Comparison of ENCODE assay signal across 14 cellular contexts in genomic region chr4:1708581-1708980, GRCh38. TPM values are rescaled to one million over a fixed set of nuclear protein-coding genes. Genes with fewer than 3 reads are reported as not detected.
A peak's percentile ranks its signal among the peaks of the same experiment; 100 is the strongest.
DNase-seq lines count a peak whose midpoint lies in the region; ATAC-seq and TF ChIP-seq lines count a peak whose summit lies in the region.
"Had no signal": no experiment of that assay in that cellular context is flagged by ENCODE, and none has a peak within 500 bp of the region (broad histone marks: within the 10 kb centered on the region; RNA-seq: fewer than 3 reads in every experiment).

No MANE protein-coding gene starts in this region.

- CTCF ChIA-PET in activated CD8-positive, alpha-beta memory T cell treated with anti-CD3 and anti-CD28 coated beads, Interleukin-2, amount 10 ng/mL, durations not matched to agents 7 days and 5 days (lab: Charles Lee) = interaction anchor here (0.6 to 12.3 kb wide), 6 partner anchors 9 to 147 kb away, joined by 3 to 144 read pairs (median 12); partner anchors contain the start of genes LETM1, TACC3 and TMEM129
- CTCF ChIA-PET in PC-3 (lab: Charles Lee) = interaction anchor here (0.7 kb wide), 1 partner anchor 13 kb away, joined by 4 read pairs; no protein-coding TSS in a partner anchor

- H3K4me1 Mint-ChIP-seq in activated CD8-positive, alpha-beta memory T cell treated with anti-CD3 and anti-CD28 coated beads, Interleukin-2, amount 10 ng/mL, durations not matched to agents 7 days and 5 days = peaks cover 63% of the 10 kb centered on the region
- peaks cover 17% of the 10 kb centered on the region for H3K4me1 Mint-ChIP-seq in endodermal cell

- peaks cover 40% of the 10 kb centered on the region; the same call in 1 of the 2 replicates for H4K20me1 ChIP-seq in PC-3 (ENCODE audit: low read length)

- POLR2A ChIA-PET in PC-3 (lab: Charles Lee; ENCODE audit: unreplicated experiment) = no interaction called here

- H3K36me3 ChIP-seq in PC-3 (ENCODE audit: low read depth, low read length) (peaks cover 14% of the 10 kb centered on the region; the same call in 1 of the 2 replicates), endodermal cell (ENCODE audit: control insufficient read depth, insufficient read depth, low read length) (peaks cover 36% of the 10 kb centered on the region), skeletal muscle satellite cell (ENCODE audit: insufficient read depth, low read length) (peaks cover 40% of the 10 kb centered on the region)

- TF ChIP-seq CTCF in PC-3 (conservative IDR thresholded peaks at IDR 0.05; ENCODE audit: low read depth, low read length) (no peak), endodermal cell (conservative IDR thresholded peaks at IDR 0.05) (no peak)

- peaks cover 15% of the 10 kb centered on the region for H3K4me1 ChIP-seq in PC-3 (ENCODE audit: insufficient read depth, low read length)
- H3K4me1 ChIP-seq in endodermal cell (ENCODE audit: control insufficient read depth, insufficient read depth, low read length) = no peaks in the 10 kb centered on the region
- H3K4me1 ChIP-seq in skeletal muscle satellite cell (ENCODE audit: control insufficient read depth, insufficient read depth, low read length) = peaks cover 27% of the 10 kb centered on the region

- no peak overlapping the region for H3K9ac ChIP-seq in PC-3 (ENCODE audit: low read length)
- no peak overlapping the region for H3K9ac ChIP-seq in endodermal cell (ENCODE audit: extremely low read depth, low read length, poor library complexity, severe bottlenecking)
- H3K9ac ChIP-seq in skeletal muscle satellite cell (ENCODE audit: low read depth, low read length) = no peak overlapping the region

- BruUV-seq in PC-3 (replicated peaks; lab: Mats Ljungman, UMichigan) = no TSS peak

- H3K27ac ChIP-seq in PC-3 (ENCODE audit: low read length) (no peak overlapping the region), endodermal cell (ENCODE audit: low read depth, low read length) (no peak overlapping the region)

- H2AFZ ChIP-seq in PC-3 (ENCODE audit: low read length) = no peak overlapping the region

- H3K9me2 ChIP-seq in PC-3 (replicated peaks; ENCODE audit: low read length) = no peaks in the 10 kb centered on the region

- peak overlapping the region; percentile 39; the same call in 1 of the 2 replicates for H3K4me2 ChIP-seq in PC-3 (ENCODE audit: low read length)
- H3K4me2 ChIP-seq in skeletal muscle satellite cell (ENCODE audit: low read length) = peak overlapping the region; percentile 6

- WGBS in endodermal cell (ENCODE audit: insufficient coverage in 1 of 2, insufficient read length in 1 of 2), 2 experiments = 85% methylated on average over 1 of the region's 1 CpG; no CpG with 5 or more reads in 1 of the 2 experiments

- no peak for ATAC-seq in activated CD8-positive, alpha-beta memory T cell treated with anti-CD3 and anti-CD28 coated beads, Interleukin-2, amount 10 ng/mL, durations not matched to agents 7 days and 5 days
- ATAC-seq in PC-3 (no peak), GM21381 (IDR thresholded peaks at IDR 0.05; ENCODE audit: unreplicated experiment) (no peak)

- peak overlapping the region; percentile 41 for H3K4me3 Mint-ChIP-seq in activated CD8-positive, alpha-beta memory T cell treated with anti-CD3 and anti-CD28 coated beads, Interleukin-2, amount 10 ng/mL, durations not matched to agents 7 days and 5 days
- H3K4me3 Mint-ChIP-seq in endodermal cell = no peak overlapping the region

- in situ Hi-C loops in G401 (cut with HindIII; ENCODE audit: low sequenced_read_pairs) = no loop called here

- no peaks in the 10 kb centered on the region for H3F3A ChIP-seq in PC-3 (ENCODE audit: low read length, unreplicated experiment)

- DNase-seq in activated CD8-positive, alpha-beta memory T cell treated with anti-CD3 and anti-CD28 coated beads, Interleukin-2, amount 10 ng/mL, durations not matched to agents 7 days and 5 days = no peak
- no peak for DNase-seq in activated CD8-positive, alpha-beta memory T cell treated with anti-CD3 and anti-CD28 coated beads, Interleukin-2, amount 50 U/mL, for 48 hours
- no peak for DNase-seq in PC-3
- DNase-seq in endodermal cell = no peak
- DNase-seq in KG1 (lab: John Stamatoyannopoulos, UW) = no peak
- DNase-seq in G401 (ENCODE audit: low spot score) = no peak
- DNase-seq: ACHN, DMS 273 treated with DMSO at 0.1 percent for 48 hours, NCI-H2029 treated with DMSO at 0.1 percent for 48 hours, small intestine had no signal

- H3K9me3 ChIP-seq in PC-3 (ENCODE audit: low read length) (no peaks in the 10 kb centered on the region), endodermal cell (ENCODE audit: control insufficient read depth, low read length) (no peaks in the 10 kb centered on the region), skeletal muscle satellite cell (replicated peaks; ENCODE audit: low read length) (no peaks in the 10 kb centered on the region)
- H3K9me3 ChIP-seq: HAP-1 had no signal

- H3K79me2 ChIP-seq in PC-3 (ENCODE audit: low read length) = peaks cover 88% of the 10 kb centered on the region

- H3K36me3 Mint-ChIP-seq in activated CD8-positive, alpha-beta memory T cell treated with anti-CD3 and anti-CD28 coated beads, Interleukin-2, amount 10 ng/mL, durations not matched to agents 7 days and 5 days = peaks cover 59% of the 10 kb centered on the region
- peaks cover 51% of the 10 kb centered on the region for H3K36me3 Mint-ChIP-seq in endodermal cell (ENCODE audit: low read depth)

- no peaks in the 10 kb centered on the region for H3K9me3 Mint-ChIP-seq in activated CD8-positive, alpha-beta memory T cell treated with anti-CD3 and anti-CD28 coated beads, Interleukin-2, amount 10 ng/mL, durations not matched to agents 7 days and 5 days (ENCODE audit: low read depth)
- no peaks in the 10 kb centered on the region for H3K9me3 Mint-ChIP-seq in endodermal cell

- H3K4me3 ChIP-seq in PC-3 (ENCODE audit: low read length) (peak overlapping the region; percentile 37; the same call in 1 of the 2 replicates), endodermal cell (ENCODE audit: low read length) (peak overlapping the region; percentile 35), skeletal muscle satellite cell (ENCODE audit: low read length) (no peak overlapping the region)
- H3K4me3 ChIP-seq: HAP-1, lung had no signal

- H3K27me3 Mint-ChIP-seq in activated CD8-positive, alpha-beta memory T cell treated with anti-CD3 and anti-CD28 coated beads, Interleukin-2, amount 10 ng/mL, durations not matched to agents 7 days and 5 days = no peaks in the 10 kb centered on the region
- H3K27me3 Mint-ChIP-seq in endodermal cell (ENCODE audit: insufficient read depth) = no peaks in the 10 kb centered on the region

- intact Hi-C loops in PC-3 (cut with micrococcal nuclease) = no loop called here

- no peaks in the 10 kb centered on the region for H3K27me3 ChIP-seq in PC-3 (ENCODE audit: low read length)
- H3K27me3 ChIP-seq in endodermal cell (ENCODE audit: control insufficient read depth, insufficient read depth, low read length, poor library complexity, severe bottlenecking) = no peaks in the 10 kb centered on the region
- H3K27me3 ChIP-seq in skeletal muscle satellite cell (ENCODE audit: control insufficient read depth, insufficient read depth, low read length) = no peaks in the 10 kb centered on the region

- H3K27ac Mint-ChIP-seq in activated CD8-positive, alpha-beta memory T cell treated with anti-CD3 and anti-CD28 coated beads, Interleukin-2, amount 10 ng/mL, durations not matched to agents 7 days and 5 days = peak overlapping the region; percentile 32
- H3K27ac Mint-ChIP-seq in endodermal cell = peak overlapping the region; percentile 30

RNA-seq across cellular contexts. Expression of gene SLBP, which starts 3.5 kb away (rescaled TPM):
- total RNA-seq in activated CD8-positive, alpha-beta memory T cell treated with anti-CD3 and anti-CD28 coated beads, Interleukin-2, amount 10 ng/mL, durations not matched to agents 7 days and 5 days = 100 to 1,000 TPM; 133 to 137 TPM
- total RNA-seq in PC-3 (2014; rRNA removed) (98.3 and 109 TPM in 2 replicates), endodermal cell (10 to 100 TPM; 52.1 to 60.7 TPM)
- 50.7 TPM for polyA plus RNA-seq in endodermal cell (2013, experiment 1 of 2)
- polyA plus RNA-seq in endodermal cell (2013, experiment 2 of 2) = 48.2 TPM
- total RNA-seq in skeletal muscle satellite cell (2012; rRNA removed) = 50.4 and 72.7 TPM in 2 replicates
- total RNA-seq in G401 (2014; rRNA removed; shearing (Covaris generic)) = 98.5 and 101 TPM in 2 replicates

RNA-seq across cellular contexts. Expression of gene TMEM129, which starts 12.5 kb away (rescaled TPM):
- total RNA-seq in activated CD8-positive, alpha-beta memory T cell treated with anti-CD3 and anti-CD28 coated beads, Interleukin-2, amount 10 ng/mL, durations not matched to agents 7 days and 5 days = 10 to 100 TPM; 22.5 to 24.7 TPM
- 28.6 and 47.7 TPM in 2 replicates for total RNA-seq in PC-3 (2014; rRNA removed)
- 10 to 100 TPM; 33.6 to 41.7 TPM for total RNA-seq in endodermal cell
- 32.2 TPM for polyA plus RNA-seq in endodermal cell (2013, experiment 1 of 2)
- 32.2 TPM for polyA plus RNA-seq in endodermal cell (2013, experiment 2 of 2)
- 16.2 and 31.0 TPM in 2 replicates for total RNA-seq in skeletal muscle satellite cell (2012; rRNA removed)
- 51.6 and 91.7 TPM in 2 replicates for total RNA-seq in G401 (2014; rRNA removed; shearing (Covaris generic))

RNA-seq across cellular contexts. Expression of gene TACC3, which starts 12.7 kb away (rescaled TPM):
- total RNA-seq in activated CD8-positive, alpha-beta memory T cell treated with anti-CD3 and anti-CD28 coated beads, Interleukin-2, amount 10 ng/mL, durations not matched to agents 7 days and 5 days = 100 to 1,000 TPM; 246 to 315 TPM
- 32.0 and 74.5 TPM in 2 replicates for total RNA-seq in PC-3 (2014; rRNA removed)
- 100 to 1,000 TPM; 113 to 182 TPM for total RNA-seq in endodermal cell
- 142 TPM for polyA plus RNA-seq in endodermal cell (2013, experiment 1 of 2)
- polyA plus RNA-seq in endodermal cell (2013, experiment 2 of 2) = 150 TPM
- total RNA-seq in skeletal muscle satellite cell (2012; rRNA removed) = 14.7 and 18.3 TPM in 2 replicates
- 139 and 164 TPM in 2 replicates for total RNA-seq in G401 (2014; rRNA removed; shearing (Covaris generic))

RNA-seq across cellular contexts. Expression of gene FAM53A, which starts 24.5 kb away (rescaled TPM):
- total RNA-seq in activated CD8-positive, alpha-beta memory T cell treated with anti-CD3 and anti-CD28 coated beads, Interleukin-2, amount 10 ng/mL, durations not matched to agents 7 days and 5 days = 1 to 10 TPM in 1 of 2 experiments, under 1 TPM in 1; 0.23 to 1.6 TPM
- total RNA-seq in PC-3 (2014; rRNA removed) = 3.1 and 4.8 TPM in 2 replicates
- total RNA-seq in endodermal cell = 1 to 10 TPM; 3.7 to 4.9 TPM
- 3.0 TPM for polyA plus RNA-seq in endodermal cell (2013, experiment 1 of 2)
- 3.6 TPM for polyA plus RNA-seq in endodermal cell (2013, experiment 2 of 2)
- total RNA-seq in skeletal muscle satellite cell (2012; rRNA removed) = 2.5 and 5.9 TPM in 2 replicates
- total RNA-seq in G401 (2014; rRNA removed; shearing (Covaris generic)) = 4.0 and 24.1 TPM in 2 replicates
